Comparison of ENCODE assay signal across 1 cellular context in the genomic region with DNA sequence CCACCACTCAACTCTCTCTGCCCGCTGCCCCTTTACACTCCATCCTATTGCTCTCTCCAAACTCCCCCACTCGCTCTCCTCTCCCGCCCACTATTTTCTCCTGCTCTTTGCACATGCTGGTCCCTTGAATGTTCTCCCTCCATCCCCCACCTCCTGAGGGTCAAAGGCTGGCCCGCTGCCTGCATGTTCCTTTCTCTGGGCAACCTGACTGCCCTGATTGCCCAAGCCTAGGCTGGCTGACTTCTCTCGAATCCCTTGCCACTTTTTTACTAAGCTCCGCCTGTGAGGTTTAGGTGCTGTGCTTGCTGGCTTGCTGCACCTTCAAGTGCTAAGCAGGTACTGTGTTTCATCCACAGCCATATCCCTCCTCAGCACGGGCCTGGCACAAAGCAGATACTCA.
A peak's percentile ranks its signal among the peaks of the same experiment; 100 is the strongest.
TF ChIP-seq lines count a peak whose summit lies in the region.

No MANE protein-coding gene starts in this region.

TF ChIP-seq in HEK293, 187 proteins besides CTCF, POLR2A, EP300 and RAD21:
- TF ChIP-seq EGR2 (tag by site-specific recombination; IDR thresholded peaks at IDR 0.05; ENCODE audit: low read depth) (peak; percentile 42; the same call in 1 of the 2 replicates), ZNF629 (tag by site-specific recombination; IDR thresholded peaks at IDR 0.05) (no peak)
TF ChIP-seq in HEK293: peak in this region for 1.
